1 cellular context compared by ENCODE assay signal in the genomic region with DNA sequence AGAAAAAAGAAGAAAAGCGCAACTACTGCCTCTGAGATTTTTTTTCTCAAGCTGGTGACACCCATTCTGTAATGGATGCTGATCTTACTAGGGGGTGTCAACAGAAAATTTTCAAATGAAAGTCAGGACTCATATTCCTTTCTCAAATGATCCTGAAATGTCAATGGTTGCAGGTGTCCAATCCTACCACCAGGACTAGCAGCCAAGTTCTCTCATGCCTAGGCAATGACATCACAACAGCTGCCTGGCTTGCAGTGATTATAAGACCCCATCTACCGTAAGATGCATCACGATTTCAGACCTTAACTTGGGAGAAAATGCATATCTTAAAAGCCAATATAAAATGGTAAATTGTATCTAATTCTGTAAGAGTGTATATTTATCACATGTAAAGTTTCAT.
TF ChIP-seq lines count a peak whose summit lies in the region.

No MANE protein-coding gene starts in this region.

TF ChIP-seq in HCT116, 20 proteins besides CTCF, POLR2A, EP300 and RAD21 (continued from another document):
- TF ChIP-seq ZBTB33 (IDR thresholded peaks at IDR 0.05; ENCODE audit: extremely low read depth, insufficient replicate concordance, low read length) (no peak), ZFX (IDR thresholded peaks at IDR 0.05) (no peak), ELF1 (IDR thresholded peaks at IDR 0.05; ENCODE audit: borderline replicate concordance, low read depth) (no peak), FOSL1 (IDR thresholded peaks at IDR 0.05; ENCODE audit: low read depth) (no peak), YY1 (IDR thresholded peaks at IDR 0.05; ENCODE audit: extremely low read depth, insufficient replicate concordance, low read depth, low read length) (no peak), EZH2 (IDR thresholded peaks at IDR 0.05) (no peak), SRF (IDR thresholded peaks at IDR 0.05; ENCODE audit: low read depth) (no peak), TCF7L2 (IDR thresholded peaks at IDR 0.05; ENCODE audit: borderline replicate concordance, extremely low read depth, insufficient read depth, insufficient read length) (no peak), ZNF274 (IDR thresholded peaks at IDR 0.05; ENCODE audit: low read depth, low read length) (no peak), JUND (IDR thresholded peaks at IDR 0.05) (no peak), SP1 (IDR thresholded peaks at IDR 0.05; ENCODE audit: low read depth) (no peak), POLR2AphosphoS5 (IDR thresholded peaks at IDR 0.05; ENCODE audit: low read depth, low read length) (no peak), EGR1 (IDR thresholded peaks at IDR 0.05; ENCODE audit: low read depth) (no peak), REST (IDR thresholded peaks at IDR 0.05; ENCODE audit: low read depth) (no peak), SIN3A (IDR thresholded peaks at IDR 0.05; ENCODE audit: low read depth) (no peak)
- TF ChIP-seq, protein P1, sequence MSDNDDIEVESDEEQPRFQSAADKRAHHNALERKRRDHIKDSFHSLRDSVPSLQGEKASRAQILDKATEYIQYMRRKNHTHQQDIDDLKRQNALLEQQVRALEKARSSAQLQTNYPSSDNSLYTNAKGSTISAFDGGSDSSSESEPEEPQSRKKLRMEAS (IDR thresholded peaks at IDR 0.05): no peak
- TF ChIP-seq, protein P2, sequence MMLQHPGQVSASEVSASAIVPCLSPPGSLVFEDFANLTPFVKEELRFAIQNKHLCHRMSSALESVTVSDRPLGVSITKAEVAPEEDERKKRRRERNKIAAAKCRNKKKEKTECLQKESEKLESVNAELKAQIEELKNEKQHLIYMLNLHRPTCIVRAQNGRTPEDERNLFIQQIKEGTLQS (IDR thresholded peaks at IDR 0.05): no peak
